ENCODE assay signal across 8 cellular contexts in genomic region chr16:4475880-4476790, GRCh38. TPM values are rescaled to one million over a fixed set of nuclear protein-coding genes. Genes with fewer than 3 reads are reported as not detected.
DNase-seq lines count a peak whose midpoint lies in the region; TF ChIP-seq lines count a peak whose summit lies in the region.

A gene with protein sequence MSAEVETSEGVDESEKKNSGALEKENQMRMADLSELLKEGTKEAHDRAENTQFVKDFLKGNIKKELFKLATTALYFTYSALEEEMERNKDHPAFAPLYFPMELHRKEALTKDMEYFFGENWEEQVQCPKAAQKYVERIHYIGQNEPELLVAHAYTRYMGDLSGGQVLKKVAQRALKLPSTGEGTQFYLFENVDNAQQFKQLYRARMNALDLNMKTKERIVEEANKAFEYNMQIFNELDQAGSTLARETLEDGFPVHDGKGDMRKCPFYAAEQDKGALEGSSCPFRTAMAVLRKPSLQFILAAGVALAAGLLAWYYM (plus strand): TSS chr16:4476398. CDS start chr16:4505525, 29,127 bp downstream.

- H3K4me1 ChIP-seq in MM.1S (ENCODE audit: low read length), result peaks cover 4% of the 10 kb centered on the region; the same call in 1 of the 2 replicates
- H3K4me1 ChIP-seq in SJCRH30, result no peaks in the 10 kb centered on the region; the same call in 1 of the 2 replicates
- H3K4me1 ChIP-seq in neuronal stem cell (ENCODE audit: control insufficient read depth in 2 of 2, insufficient read depth in 1 of 2, low read depth in 1 of 2, low read length in 2 of 2), result peaks cover 3 to 7% of the 10 kb centered on the region in 2 donors

- DNase-seq in GF-D8 (lab: John Stamatoyannopoulos, UW), result peak; percentile 83
- DNase-seq in HCEC 1CT, result peak; percentile 89
- peak; percentile 95 for DNase-seq in MM.1S
- DNase-seq in SJCRH30, result peak; percentile 87 to 93
- DNase-seq in activated naive CD4-positive, alpha-beta T cell (lab: John Stamatoyannopoulos, UW), result peak; percentile 86 to 91 (median 88)
- DNase-seq in foreskin melanocyte, result peak; percentile 78
- peak; percentile 75 for DNase-seq in neuronal stem cell (ENCODE audit: low spot score)
- DNase-seq in substantia nigra (lab: John Stamatoyannopoulos, UW), result peak; percentile 53 to 97 (median 89)

- no peaks in the 10 kb centered on the region for H4K20me1 ChIP-seq in MM.1S (ENCODE audit: insufficient read depth, low read length)

- H2AFZ ChIP-seq in MM.1S (ENCODE audit: low read length) (peak within 1 kb of the TSS; percentile 59), neuronal stem cell (ENCODE audit: low read length) (peak within 1 kb of the TSS; percentile 88)

- H3K79me1 ChIP-seq in neuronal stem cell (ENCODE audit: low read depth, low read length), result peaks cover 5% of the 10 kb centered on the region

- no peak within 1 kb of the TSS for H2BK120ac ChIP-seq in neuronal stem cell (ENCODE audit: low read depth, low read length)

- no peak within 1 kb of the TSS for H2BK12ac ChIP-seq in neuronal stem cell (ENCODE audit: low read length)

- peaks cover 8% of the 10 kb centered on the region for H3F3A ChIP-seq in MM.1S (ENCODE audit: insufficient read depth, low read length)

- H3K9me2 ChIP-seq in MM.1S (replicated peaks; ENCODE audit: insufficient read depth, low read length), result no peaks in the 10 kb centered on the region

- H2BK15ac ChIP-seq in neuronal stem cell (ENCODE audit: low read length), result peak within 1 kb of the TSS; percentile 91

- peak within 1 kb of the TSS; percentile 87 for H3K23ac ChIP-seq in neuronal stem cell (ENCODE audit: low read depth, low read length, poor library complexity)

- H3K27ac ChIP-seq in MM.1S (ENCODE audit: low read length) (peak within 1 kb of the TSS; percentile 35; the same call in 1 of the 2 replicates), SJCRH30 (no peak within 1 kb of the TSS), neuronal stem cell (replicated peaks; ENCODE audit: low read length) (no peak within 1 kb of the TSS), substantia nigra (ENCODE audit: low read depth, low read length, poor library complexity, severe bottlenecking) (peak within 1 kb of the TSS; percentile 79)

- no peaks in the 10 kb centered on the region for H3K27me3 ChIP-seq in MM.1S (replicated peaks; ENCODE audit: insufficient read depth, low read length)
- no peaks in the 10 kb centered on the region for H3K27me3 ChIP-seq in SJCRH30
- peaks cover 0 to 5% (median 0%) of the 10 kb centered on the region in 3 experiments for H3K27me3 ChIP-seq in neuronal stem cell (ENCODE audit: control insufficient read depth in 3 of 3, insufficient read depth in 3 of 3, low read depth in 1 of 3, low read length in 3 of 3)

- H3K36me3 ChIP-seq in MM.1S (replicated peaks; ENCODE audit: insufficient read depth, low read length) (no peaks in the 10 kb centered on the region), SJCRH30 (no peaks in the 10 kb centered on the region), neuronal stem cell (replicated peaks in 1 of 2; ENCODE audit: control insufficient read depth in 2 of 2, insufficient read depth in 2 of 2, low read length in 2 of 2) (no peaks in the 10 kb centered on the region)

- no peak within 1 kb of the TSS for H3K4ac ChIP-seq in neuronal stem cell (ENCODE audit: low read length)

- no peak within 1 kb of the TSS for H4K91ac ChIP-seq in neuronal stem cell (ENCODE audit: low read depth, low read length, poor library complexity)

- H3K9me3 ChIP-seq in MM.1S (replicated peaks; ENCODE audit: insufficient read depth, low read length), result no peaks in the 10 kb centered on the region
- no peaks in the 10 kb centered on the region for H3K9me3 ChIP-seq in SJCRH30 (replicated peaks)
- H3K9me3 ChIP-seq in neuronal stem cell (replicated peaks in 1 of 2; ENCODE audit: control insufficient read depth in 2 of 2, insufficient read depth in 1 of 2, low read depth in 1 of 2, low read length in 2 of 2), result peaks cover 4 to 9% of the 10 kb centered on the region in 2 donors

- H3K14ac ChIP-seq in neuronal stem cell (ENCODE audit: low read length), result peak within 1 kb of the TSS; percentile 47

- TF ChIP-seq CTCF in MM.1S (IDR thresholded peaks at IDR 0.05; ENCODE audit: low read length), result peak; percentile 54

- no peak within 1 kb of the TSS for H4K8ac ChIP-seq in neuronal stem cell (ENCODE audit: low read depth, low read length)

- H3K18ac ChIP-seq in neuronal stem cell (ENCODE audit: low read length), result peak within 1 kb of the TSS; percentile 90

- H2AK5ac ChIP-seq in neuronal stem cell (ENCODE audit: low read depth, low read length), result peak within 1 kb of the TSS; percentile 91

- H3K4me2 ChIP-seq in MM.1S (ENCODE audit: low read depth, low read length) (peak within 1 kb of the TSS; percentile 72), neuronal stem cell (ENCODE audit: insufficient read depth, low read length, poor library complexity, severe bottlenecking) (peak within 1 kb of the TSS; percentile 91)

- H3K4me3 ChIP-seq in MM.1S (ENCODE audit: low read length) (peak within 1 kb of the TSS; percentile 86), SJCRH30 (peak within 1 kb of the TSS; percentile 73), neuronal stem cell (ENCODE audit: low read length in 2 of 2) (peak within 1 kb of the TSS; percentile 74 to 90)

- peaks cover 38% of the 10 kb centered on the region for H3K79me2 ChIP-seq in MM.1S (ENCODE audit: low read length)

- peak within 1 kb of the TSS; percentile 74 for H3K9ac ChIP-seq in MM.1S (ENCODE audit: low read length)
- H3K9ac ChIP-seq in neuronal stem cell (ENCODE audit: low read depth, low read length, poor library complexity), result peak within 1 kb of the TSS; percentile 86

- WGBS in neuronal stem cell (ENCODE audit: extremely low coverage in 2 of 2, insufficient read length in 2 of 2, insufficient replicate concordance in 1 of 2), 2 donors, result no CpG with 5 or more reads among the region's 70 CpGs

- H2BK5ac ChIP-seq in neuronal stem cell (ENCODE audit: low read length), result no peak within 1 kb of the TSS

RNA-seq across cellular contexts. Expression of the gene that starts here (rescaled TPM):
- total RNA-seq in SJCRH30 (2014; rRNA removed; shearing (Covaris generic)), result 22.0 and 24.2 TPM in 2 replicates
- 9.8 TPM for polyA plus RNA-seq in neuronal stem cell (2013, experiment 1 of 2)
- 10.1 TPM for polyA plus RNA-seq in neuronal stem cell (2013, experiment 2 of 2)

Comparison
In these comparisons a context has a peak if more than half of its experiments do, and no peak if none do; other contexts are left out.
1. H3K27ac ChIP-seq: peak in MM.1S (single experiment) and substantia nigra (single experiment); none in SJCRH30 (single experiment) and neuronal stem cell (single experiment).
2. Peak in every context shown above with its lines, with median percentiles within 50 percentile points of each other: DNase-seq and H3K4me3 ChIP-seq.